In the genomic region with DNA sequence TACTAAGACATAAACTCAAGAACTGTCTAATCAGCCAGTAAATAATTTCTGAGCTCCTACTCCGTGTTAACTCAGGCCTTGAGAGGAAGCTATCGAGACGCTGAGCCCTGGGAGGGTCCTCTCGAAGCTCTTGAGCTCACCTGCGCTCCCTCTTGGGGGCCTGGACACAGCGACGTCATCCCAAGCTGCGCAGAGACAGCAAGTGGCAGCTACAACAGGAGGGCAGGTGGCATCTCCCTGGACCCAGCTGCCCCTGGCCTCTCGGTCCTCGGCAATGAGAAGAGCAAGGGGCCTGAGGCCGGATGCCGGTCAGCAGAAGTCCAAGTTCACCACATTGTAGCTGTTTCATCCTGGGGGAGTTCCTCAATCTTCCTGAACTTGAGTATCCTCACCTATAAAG, we compare ENCODE assay signal across 32 cellular contexts.
"Had no signal": no experiment of that assay in that cellular context is flagged by ENCODE, and none has a peak within 500 bp of the region (broad histone marks: within the 10 kb centered on the region; RNA-seq: fewer than 3 reads in every experiment).

No MANE protein-coding gene starts in this region.

- H3K4me1 ChIP-seq: ascending aorta, Peyer's patch had no signal

- H3K9ac ChIP-seq: KMS-11 had no signal

- H3K36me3 ChIP-seq: ascending aorta, Peyer's patch had no signal

- H3K27me3 ChIP-seq: ascending aorta, Peyer's patch had no signal

- H3K27ac ChIP-seq: ascending aorta, KMS-11, Peyer's patch, VCaP had no signal

- H3K4me3 ChIP-seq: ascending aorta, Peyer's patch had no signal

- H3K9me3 ChIP-seq: ascending aorta, Peyer's patch had no signal

- ATAC-seq: activated T-cell treated with anti-CD3 and anti-CD28 coated beads, Interleukin-2, amount 50 U/mL, for 72 hours; activated T-helper 17 cell treated with anti-CD3 and anti-CD28 coated beads, Interleukin-2, amount 50 U/mL, for 72 hours; PC-3 had no signal

- DNase-seq: activated CD4-positive, alpha-beta memory T cell treated with anti-CD3 and anti-CD28 coated beads, Interleukin-2, amount 10 ng/mL, durations not matched to agents 7 days and 5 days; activated CD4-positive, alpha-beta T cell treated with anti-CD3 and anti-CD28 coated beads for 1 hour; activated CD4-positive, alpha-beta T cell treated with anti-CD3 and anti-CD28 coated beads for 48 hours; activated CD4-positive, CD25-positive, alpha-beta regulatory T cell; activated effector memory CD4-positive, alpha-beta T cell treated with anti-CD3 and anti-CD28 coated beads, Interleukin-2, amount 50 U/mL, for 16 hours; activated naive CD4-positive, alpha-beta T cell treated with Interleukin-2 at 50 U/mL for 16 hours; activated naive CD8-positive, alpha-beta T cell treated with anti-CD3 and anti-CD28 coated beads, Interleukin-2, amount 10 ng/mL, durations not matched to agents 7 days and 5 days; activated T-cell treated with anti-CD3 and anti-CD28 coated beads, Interleukin-2, amount 50 U/mL, for 1 hour; activated T-cell treated with anti-CD3 and anti-CD28 coated beads, Interleukin-2, amount 50 U/mL, for 72 hours; amygdala; NCI-H1092 treated with DMSO at 0.1 percent for 48 hours; NCI-H1417; NCI-H146; NCI-H187; NCI-H2029 treated with DMSO at 0.1 percent for 48 hours; NCI-H2107; NCI-H2171; NCI-H510A; NCI-H526; NCI-H748 treated with DMSO at 0.1 percent for 48 hours; NK-92 treated with Interleukin-12 subunit alpha and Interleukin-12 subunit beta, amount 100 ng/mL, for 24 hours; PC-3; Peyer's patch; RPMI8226; SW 1271; T-helper 1 cell; T-helper 2 cell; T-helper 9 cell had no signal
